ENCODE assay signal across 26 cellular contexts in the genomic region with DNA sequence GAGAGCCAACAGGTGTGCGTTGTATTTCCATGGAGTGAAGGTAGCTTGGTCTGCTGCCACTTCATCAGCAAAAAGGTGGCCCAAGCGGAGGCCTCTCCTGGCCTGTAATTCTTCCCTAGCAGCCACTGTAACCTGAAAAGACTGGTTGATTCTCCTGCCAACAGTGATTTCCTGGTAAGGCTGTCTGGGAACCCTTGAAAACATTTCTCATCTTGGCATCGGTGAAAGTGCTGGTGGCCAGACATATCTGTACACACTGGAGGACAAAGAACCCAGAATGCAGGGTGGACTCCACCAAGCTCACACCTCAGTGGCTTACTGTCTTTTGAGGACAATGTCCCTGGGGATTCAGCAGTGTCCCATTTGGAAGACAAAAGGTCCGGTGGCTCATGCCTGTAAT.
"Had no signal": no experiment of that assay in that cellular context is flagged by ENCODE, and none has a peak within 500 bp of the region (broad histone marks: within the 10 kb centered on the region; RNA-seq: fewer than 3 reads in every experiment).

No MANE protein-coding gene starts in this region.

- H3K27ac ChIP-seq: adrenal gland, body of pancreas, cardiac muscle cell, colonic mucosa, epithelial cell of prostate had no signal

- H3K36me3 ChIP-seq: adrenal gland, cardiac muscle cell, colonic mucosa had no signal

- H3K9me3 ChIP-seq: adrenal gland, body of pancreas, colonic mucosa had no signal

- H3K4me3 ChIP-seq: adrenal gland, body of pancreas, cardiac muscle cell, colonic mucosa had no signal

- ATAC-seq: activated CD4-positive, alpha-beta T cell treated with anti-CD3 and anti-CD28 coated beads for 36 hours; activated CD8-positive, alpha-beta memory T cell treated with anti-CD3 and anti-CD28 coated beads, Interleukin-2, amount 10 ng/mL, durations not matched to agents 7 days and 5 days; activated CD8-positive, alpha-beta T cell treated with anti-CD3 and anti-CD28 coated beads, Interleukin-2, amount 10 ng/mL, durations not matched to agents 7 days and 5 days; activated naive CD8-positive, alpha-beta T cell treated with anti-CD3 and anti-CD28 coated beads, Interleukin-2, amount 50 U/mL, for 24 hours; body of pancreas had no signal

- H3K27me3 ChIP-seq: body of pancreas, cardiac muscle cell, colonic mucosa had no signal

- H3K4me1 ChIP-seq: adrenal gland, colonic mucosa had no signal

- DNase-seq: activated CD4-positive, alpha-beta memory T cell treated with anti-CD3 and anti-CD28 coated beads for 36 hours; activated CD4-positive, alpha-beta T cell treated with anti-CD3 and anti-CD28 coated beads for 36 hours; activated CD4-positive, alpha-beta T cell treated with anti-CD3 and anti-CD28 coated beads, Interleukin-2, amount 10 ng/mL, durations not matched to agents 24 days and 14 days; activated CD4-positive, CD25-positive, alpha-beta regulatory T cell; activated CD4-positive, CD25-positive, alpha-beta regulatory T cell treated with anti-CD3 and anti-CD28 coated beads, Interleukin-2, amount 50 U/mL, for 72 hours; activated CD8-positive, alpha-beta memory T cell treated with anti-CD3 and anti-CD28 coated beads, Interleukin-2, amount 10 ng/mL, durations not matched to agents 7 days and 5 days; activated CD8-positive, alpha-beta memory T cell treated with anti-CD3 and anti-CD28 coated beads, Interleukin-2, amount 50 U/mL, for 4 hours; activated CD8-positive, alpha-beta T cell treated with anti-CD3 and anti-CD28 coated beads, Interleukin-2, amount 10 ng/mL, durations not matched to agents 7 days and 5 days; activated effector memory CD4-positive, alpha-beta T cell treated with anti-CD3 and anti-CD28 coated beads, Interleukin-2, amount 50 U/mL, for 16 hours; activated naive CD4-positive, alpha-beta T cell treated with anti-CD3 and anti-CD28 coated beads for 36 hours; activated naive CD8-positive, alpha-beta T cell treated with anti-CD3 and anti-CD28 coated beads for 36 hours; activated naive CD8-positive, alpha-beta T cell treated with anti-CD3 and anti-CD28 coated beads, Interleukin-2, amount 50 U/mL, for 24 hours; activated T-cell treated with anti-CD3 and anti-CD28 coated beads, Interleukin-2, amount 50 U/mL, for 1 hour; activated T-cell treated with anti-CD3 and anti-CD28 coated beads, Interleukin-2, amount 50 U/mL, for 48 hours; adrenal gland; amygdala; aorta; body of pancreas; central memory CD4-positive, alpha-beta T cell; cerebellar nuclear complex; colonic mucosa; effector CD8-positive, alpha-beta T cell; foreskin fibroblast; T-helper 2 cell had no signal
